18 cellular contexts compared by ENCODE assay signal in the genomic region with DNA sequence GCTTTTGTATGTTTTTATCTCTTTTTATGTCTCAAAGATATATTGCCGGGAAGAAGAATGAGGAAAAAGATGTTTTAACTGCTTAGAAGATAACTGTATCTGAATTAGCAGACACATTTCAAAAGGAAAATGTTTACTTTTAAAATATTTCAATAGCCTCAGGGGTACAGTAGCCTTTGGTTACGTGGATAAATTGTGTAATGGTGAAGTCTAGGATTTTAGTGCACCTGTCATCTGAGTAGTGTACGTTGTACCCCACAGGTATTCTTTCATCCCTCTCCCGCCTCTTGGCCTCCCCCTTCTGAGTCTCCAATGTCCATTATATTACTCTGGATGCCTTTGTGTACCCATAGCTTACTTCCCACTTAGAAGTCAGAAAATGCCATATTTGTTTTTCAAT.
A peak's percentile ranks its signal among the peaks of the same experiment; 100 is the strongest.
DNase-seq lines count a peak whose midpoint lies in the region; ATAC-seq, FAIRE-seq and TF ChIP-seq lines count a peak whose summit lies in the region.
"Had no signal": no experiment of that assay in that cellular context is flagged by ENCODE, and none has a peak within 500 bp of the region (broad histone marks: within the 10 kb centered on the region; RNA-seq: fewer than 3 reads in every experiment).

No MANE protein-coding gene starts in this region.

- H3K4me3 Mint-ChIP-seq in mesothelial cell of epicardium: no peak overlapping the region
- H3K4me3 Mint-ChIP-seq: CD4-positive, alpha-beta memory T cell; GM23338; H9 had no signal

- peaks cover 26% of the 10 kb centered on the region for H3K4me1 Mint-ChIP-seq in mesothelial cell of epicardium
- H3K4me1 Mint-ChIP-seq: CD4-positive, alpha-beta memory T cell had no signal

- peak overlapping the region; percentile 50 for H3K4me2 ChIP-seq in A549
- H3K4me2 ChIP-seq: GM23338 had no signal

- no peak for TF ChIP-seq POLR2A in A549 (IDR thresholded peaks at IDR 0.05; ENCODE audit: low read length)

- H3K4me1 ChIP-seq in A549: peaks cover 34% of the 10 kb centered on the region

- H3K9me3 Mint-ChIP-seq in mesothelial cell of epicardium: no peaks in the 10 kb centered on the region

- H3K27me3 Mint-ChIP-seq in mesothelial cell of epicardium (ENCODE audit: low read depth): peaks cover 16% of the 10 kb centered on the region
- H3K27me3 Mint-ChIP-seq: CD4-positive, alpha-beta memory T cell had no signal

- POLR2A ChIA-PET in A549 (lab: Yijun Ruan, JAX): no interaction called here

- H3K9me3 ChIP-seq in A549: no peaks in the 10 kb centered on the region

- no peaks in the 10 kb centered on the region for H3K36me3 Mint-ChIP-seq in mesothelial cell of epicardium
- H3K36me3 Mint-ChIP-seq: CD4-positive, alpha-beta memory T cell had no signal

- ATAC-seq in A549: no peak; a peak in 2 of 6 replicates
- no peak for ATAC-seq in HG02885 (IDR thresholded peaks at IDR 0.05; ENCODE audit: poor library complexity, unreplicated experiment)
- ATAC-seq: GM23338, HCT116 had no signal

- TF ChIP-seq CTCF in A549 (IDR thresholded peaks at IDR 0.05): no peak
- TF ChIP-seq CTCF in mesothelial cell of epicardium (IDR thresholded peaks at IDR 0.05; ENCODE audit: unreplicated experiment): no peak

- no peak overlapping the region for H3K4me3 ChIP-seq in A549
- H3K4me3 ChIP-seq: GM23338 had no signal

- TF ChIP-seq EP300 in A549 (IDR thresholded peaks at IDR 0.05): peak; percentile 82 to 86

- DNase-seq in A549 (ENCODE audit: low read depth in 1 of 2, low spot score in 1 of 2) (peak in 1 of 2 experiments; percentile 53), NCI-H146 treated with DMSO at 0.1 percent for 48 hours (lab: John Stamatoyannopoulos, UW; ENCODE audit: unreplicated experiment) (peak; percentile 73), mesothelial cell of epicardium (ENCODE audit: low spot score in 2 of 2, unreplicated experiment in 2 of 2) (no peak), COLO829 (ENCODE audit: low spot score) (no peak), A172 (ENCODE audit: low spot score) (no peak)
- DNase-seq: C1 segment of cervical spinal cord; CD4-positive, alpha-beta memory T cell; DMS 273 treated with DMSO at 0.1 percent for 48 hours; DMS79; GF-D8; H9 had no signal

- no peak for FAIRE-seq in A549 (lab: Jason Lieb, UNC)
- FAIRE-seq: D721Med, GM12891, GM18507 had no signal

- peak overlapping the region; percentile 22 for H3K27ac Mint-ChIP-seq in mesothelial cell of epicardium
- H3K27ac Mint-ChIP-seq: CD4-positive, alpha-beta memory T cell; GM23338; H9 had no signal

- CTCF ChIA-PET in A549 (lab: Yijun Ruan, JAX): interaction anchor here (1.0 to 1.6 kb wide), 2 partner anchors 10 to 56 kb away, joined by 3 to 4 read pairs; no protein-coding TSS in a partner anchor

- peak overlapping the region; percentile 68 to 74; a peak in 4 of 6 replicates for H3K27ac ChIP-seq in A549
- H3K27ac ChIP-seq: 22Rv1 had no signal

- WGBS in A549 (ENCODE audit: missing lambda C conversion rate): 23% methylated on average over 4 of the region's 4 CpGs

- TF ChIP-seq RAD21 in A549 (conservative IDR thresholded peaks at IDR 0.05 in 1 of 2, IDR thresholded peaks at IDR 0.05 in 1 of 2): 0 out of 5 replicates have a peak, but pooled peaks of 1 of the 2 experiments have one; percentile 15

TF ChIP-seq in A549, 52 proteins besides CTCF, POLR2A, EP300 and RAD21:
- TF ChIP-seq SMC3 (IDR thresholded peaks at IDR 0.05) (0 out of 3 replicates have a peak, but pooled peaks have one; percentile 12), CEBPB (IDR thresholded peaks at IDR 0.05) (peak; percentile 30 to 35; a peak in 2 of 4 replicates), GATA3 (IDR thresholded peaks at IDR 0.05; ENCODE audit: borderline replicate concordance) (peak; percentile 55; the same call in 1 of the 2 replicates), FOSL2 (IDR thresholded peaks at IDR 0.05) (no peak), FOSL2 (CRISPR knock-in tag; IDR thresholded peaks at IDR 0.05) (no peak), BCL3 (IDR thresholded peaks at IDR 0.05) (peak; percentile 52; the same call in 1 of the 3 replicates), JUNB (IDR thresholded peaks at IDR 0.05) (peak; percentile 61)
